In genomic region chr6:157552956-157553485, GRCh38 we compare ENCODE assay signal across 1 cellular context.
TF ChIP-seq lines count a peak whose summit lies in the region.

No MANE protein-coding gene starts in this region.

TF ChIP-seq in GM23338, 12 proteins besides CTCF, POLR2A, EP300 and RAD21 (continued from another document):
- TF ChIP-seq ZNF462 (CRISPR knock-in tag; IDR thresholded peaks at IDR 0.05) (no peak), ZNF114 (CRISPR knock-in tag; IDR thresholded peaks at IDR 0.05) (no peak), EZH2phosphoT487 (IDR thresholded peaks at IDR 0.05; ENCODE audit: unreplicated experiment) (no peak), JUNB (IDR thresholded peaks at IDR 0.05; ENCODE audit: unreplicated experiment) (no peak), EZH2 (IDR thresholded peaks at IDR 0.05; ENCODE audit: low read depth, unreplicated experiment) (no peak)
